Comparison of ENCODE assay signal across 8 cellular contexts in the genomic region with DNA sequence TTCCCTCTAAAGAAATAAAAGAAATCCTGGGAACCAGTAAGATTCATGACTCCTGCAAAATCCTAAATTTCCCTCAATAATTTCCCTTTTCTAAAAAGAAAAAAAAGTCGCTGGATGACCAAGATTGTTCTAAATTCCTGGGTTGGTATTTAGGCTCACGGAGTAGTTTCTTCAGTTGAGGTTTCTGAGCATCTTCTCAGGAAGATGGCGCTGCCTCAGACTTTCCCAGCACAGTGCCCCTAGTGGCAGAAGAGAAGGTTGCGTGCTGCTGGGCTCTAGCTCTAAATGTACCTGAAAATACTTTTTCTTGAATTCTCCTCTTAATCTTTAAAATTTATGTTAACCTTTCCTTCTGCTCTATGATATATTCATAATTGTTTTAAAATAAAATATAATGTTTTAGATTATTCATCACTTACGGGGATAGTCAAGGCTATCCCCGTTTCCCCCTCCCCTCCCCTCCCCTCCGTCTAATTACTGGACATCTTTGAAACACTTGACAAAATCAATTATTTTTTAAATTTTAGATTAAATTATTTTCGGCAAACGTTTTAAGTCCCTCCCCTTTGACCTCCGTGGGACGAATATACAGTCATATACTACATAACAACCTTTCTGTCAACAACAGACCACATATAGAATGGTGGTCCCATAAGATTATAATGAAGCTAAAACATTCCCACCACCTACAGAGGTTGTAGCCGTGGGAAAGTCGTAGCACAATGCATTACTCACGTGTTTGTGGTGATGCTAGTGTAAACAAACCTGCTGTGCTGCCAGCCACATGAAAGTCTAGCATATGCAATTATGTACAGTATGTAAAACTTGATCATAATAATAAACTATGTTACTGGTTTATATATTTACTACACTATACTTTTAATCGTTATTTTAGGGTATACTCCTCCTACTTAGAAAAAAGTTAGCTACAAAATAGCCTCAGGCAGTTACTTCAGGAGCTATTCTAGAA. TPM values are rescaled to one million over a fixed set of nuclear protein-coding genes. Genes with fewer than 3 reads are reported as not detected.
DNase-seq lines count a peak whose midpoint lies in the region; ATAC-seq and TF ChIP-seq lines count a peak whose summit lies in the region.

No MANE protein-coding gene starts in this region.

- H3K27me3 ChIP-seq in Panc1 (ENCODE audit: control insufficient read depth, insufficient read depth, low read length), result no peaks in the 10 kb centered on the region

- no peaks in the 10 kb centered on the region for H3K4me1 ChIP-seq in Panc1 (ENCODE audit: control insufficient read depth, insufficient read depth, low read length)

- peak; percentile 87 for TF ChIP-seq CTCF in Panc1 (IDR thresholded peaks at IDR 0.05)

- H3K36me3 ChIP-seq in Panc1 (ENCODE audit: control insufficient read depth, insufficient read depth, low read length), result no peaks in the 10 kb centered on the region

- no peak overlapping the region for H3K4me3 ChIP-seq in Panc1 (ENCODE audit: low read depth in 2 of 2, low read length in 2 of 2)

- intact Hi-C loops in Panc1 (cut with micrococcal nuclease; ENCODE audit: unreplicated experiment), result no loop called here

- peak; percentile 56 for ATAC-seq in GM21786 (IDR thresholded peaks at IDR 0.05; ENCODE audit: unreplicated experiment)
- no peak for ATAC-seq in Panc1
- no peak for ATAC-seq in HG02884 (IDR thresholded peaks at IDR 0.05; ENCODE audit: unreplicated experiment)

- in situ Hi-C loops in Panc1 (cut with HindIII; ENCODE audit: low pct_unique_long_range_greater_than_20kb, low sequenced_read_pairs), result no loop called here

- H3K9me3 ChIP-seq in Panc1 (ENCODE audit: control insufficient read depth, insufficient read depth, low read depth, low read length), result no peaks in the 10 kb centered on the region

- peak; percentile 22 for DNase-seq in COR-L47 (lab: John Stamatoyannopoulos, UW)
- DNase-seq in Panc1 (ENCODE audit: low read depth, low spot score), result peak; percentile 15
- DNase-seq in activated T-helper 1 cell treated with Interleukin-2 at 50 U/mL for 16 hours (ENCODE audit: low read depth), result peak; percentile 31
- DNase-seq in germinal center (ENCODE audit: low spot score), result peak; percentile 49
- DNase-seq in stimulated activated CD4-positive, alpha-beta T cell treated with anti-CD3 and anti-CD28 coated beads, Interleukin-15, amount 100 ng/mL, for 48 hours (ENCODE audit: low read depth in 2 of 2), result peak; percentile 24 to 55
- no peak for DNase-seq in superior temporal gyrus (ENCODE audit: extremely low spot score)

- BruUV-seq in Panc1 (replicated peaks; lab: Mats Ljungman, UMichigan), result no TSS peak

- CTCF ChIA-PET in Panc1 (lab: Charles Lee), result interaction anchor here (1.7 kb wide), 1 partner anchor 22 kb away, joined by 4 read pairs; no protein-coding TSS in a partner anchor

- POLR2A ChIA-PET in Panc1 (lab: Charles Lee), result no interaction called here

- H3K27ac ChIP-seq in Panc1 (ENCODE audit: low read length), result no peak overlapping the region

RNA-seq across cellular contexts. Expression of gene GATB, which starts 41.0 kb away (rescaled TPM):
- total RNA-seq in Panc1 (2021; ENCODE audit: unreplicated experiment), result 9.7 TPM
- 9.8 TPM for polyA plus RNA-seq in Panc1 (2012; ENCODE audit: insufficient read length)
